2 cellular contexts compared by ENCODE assay signal in genomic region chr11:9072790-9073189, GRCh38.
TF ChIP-seq lines count a peak whose summit lies in the region.

No MANE protein-coding gene starts in this region.

TF ChIP-seq in SK-N-SH, 30 proteins besides CTCF, POLR2A, EP300 and RAD21 (continued from another document):
- TF ChIP-seq POLR2AphosphoS5 (IDR thresholded peaks at IDR 0.05; ENCODE audit: low read depth, low read length) (no peak), NRF1 (IDR thresholded peaks at IDR 0.05; ENCODE audit: low read depth, low read length) (no peak), EZH2phosphoT487 (IDR thresholded peaks at IDR 0.05; ENCODE audit: borderline replicate concordance, low read depth) (no peak), FOSL2 (IDR thresholded peaks at IDR 0.05; ENCODE audit: borderline replicate concordance, low read depth) (no peak), MXI1 (IDR thresholded peaks at IDR 0.05; ENCODE audit: low read depth, low read length) (no peak), YY1 (IDR thresholded peaks at IDR 0.05; ENCODE audit: low read depth) (no peak), TEAD4 (IDR thresholded peaks at IDR 0.05; ENCODE audit: borderline replicate concordance, insufficient read depth) (no peak), USF1 (IDR thresholded peaks at IDR 0.05; ENCODE audit: borderline replicate concordance, low read depth) (no peak), REST (IDR thresholded peaks at IDR 0.05; ENCODE audit: low read depth, low read length) (no peak), PBX3 (IDR thresholded peaks at IDR 0.05) (no peak), MEF2A (IDR thresholded peaks at IDR 0.05; ENCODE audit: borderline replicate concordance, low read depth) (no peak), ZBTB33 (IDR thresholded peaks at IDR 0.05; ENCODE audit: borderline replicate concordance, low read depth) (no peak), ELF1 (IDR thresholded peaks at IDR 0.05) (no peak), SMC3 (IDR thresholded peaks at IDR 0.05; ENCODE audit: low read depth, low read length) (no peak)

TF ChIP-seq in SK-N-SH treated with all-trans-retinoic acid at 6 μM for 48 hours, 23 proteins besides CTCF, POLR2A, EP300 and RAD21:
- no peak for TF ChIP-seq CSRNP3 (CRISPR knock-in tag; IDR thresholded peaks at IDR 0.05)
- no peak for TF ChIP-seq PPARA (CRISPR knock-in tag; IDR thresholded peaks at IDR 0.05; ENCODE audit: borderline replicate concordance)
- no peak for TF ChIP-seq PATZ1 (CRISPR knock-in tag; IDR thresholded peaks at IDR 0.05; ENCODE audit: borderline replicate concordance)
- no peak for TF ChIP-seq GLIS3 (CRISPR knock-in tag; IDR thresholded peaks at IDR 0.05)
- TF ChIP-seq OSR1 (CRISPR knock-in tag; IDR thresholded peaks at IDR 0.05): no peak
- TF ChIP-seq BACH2 (CRISPR knock-in tag; IDR thresholded peaks at IDR 0.05; ENCODE audit: borderline replicate concordance): no peak
- TF ChIP-seq ZFP3 (CRISPR knock-in tag; IDR thresholded peaks at IDR 0.05): no peak
- no peak for TF ChIP-seq ZNF565 (CRISPR knock-in tag; conservative IDR thresholded peaks at IDR 0.05; ENCODE audit: low read depth)
- no peak for TF ChIP-seq ZNF70 (CRISPR knock-in tag; IDR thresholded peaks at IDR 0.05)
- no peak for TF ChIP-seq RARB (CRISPR knock-in tag; IDR thresholded peaks at IDR 0.05)
- no peak for TF ChIP-seq ARNTL (CRISPR knock-in tag; IDR thresholded peaks at IDR 0.05; ENCODE audit: borderline replicate concordance, low read depth)
